9 cellular contexts compared by ENCODE assay signal in genomic region chr5:15598294-15598902, GRCh38.
DNase-seq lines count a peak whose midpoint lies in the region; ATAC-seq and TF ChIP-seq lines count a peak whose summit lies in the region.
"Had no signal": no experiment of that assay in that cellular context is flagged by ENCODE, and none has a peak within 500 bp of the region (broad histone marks: within the 10 kb centered on the region; RNA-seq: fewer than 3 reads in every experiment).

No MANE protein-coding gene starts in this region.

- no peak overlapping the region for H3K4me3 ChIP-seq in AG04449 (ENCODE audit: low read depth, low read length)
- H3K4me3 ChIP-seq in GM12875 (ENCODE audit: low read depth, low read length) = no peak overlapping the region
- H3K4me3 ChIP-seq in fibroblast of villous mesenchyme (ENCODE audit: low read depth, low read length) = no peak overlapping the region

- DNase-seq in AG04449 (ENCODE audit: low read depth, low spot score) (no peak), RKO (ENCODE audit: low spot score) (peak; percentile 14), fibroblast of villous mesenchyme (ENCODE audit: low read depth) (no peak), ureter (ENCODE audit: low spot score) (no peak)
- no peak for DNase-seq in stimulated activated effector memory CD8-positive, alpha-beta T cell treated with anti-CD3 and anti-CD28 coated beads, Interleukin-12 subunit alpha, Interleukin-12 subunit beta, amount 100 ng/mL, for 72 hours (ENCODE audit: low spot score in 2 of 2)
- DNase-seq: naive thymus-derived CD4-positive, alpha-beta T cell had no signal

- TF ChIP-seq CTCF in AG04449 (IDR thresholded peaks at IDR 0.05; ENCODE audit: insufficient read depth, low read length, missing control alignments) (peak; percentile 23), GM12875 (IDR thresholded peaks at IDR 0.05; ENCODE audit: borderline replicate concordance, insufficient read depth, low read depth, low read length) (peak; percentile 59), fibroblast of villous mesenchyme (IDR thresholded peaks at IDR 0.05; ENCODE audit: insufficient read depth, low read depth, low read length) (peak; percentile 66)

- H3K9me3 Mint-ChIP-seq in stimulated activated effector memory CD8-positive, alpha-beta T cell treated with anti-CD3 and anti-CD28 coated beads, Interleukin-12 subunit alpha, Interleukin-12 subunit beta, amount 100 ng/mL, for 72 hours = peaks cover 11% of the 10 kb centered on the region

- H3K4me3 Mint-ChIP-seq in stimulated activated effector memory CD8-positive, alpha-beta T cell treated with anti-CD3 and anti-CD28 coated beads, Interleukin-12 subunit alpha, Interleukin-12 subunit beta, amount 100 ng/mL, for 72 hours = no peak overlapping the region
- H3K4me3 Mint-ChIP-seq: naive thymus-derived CD4-positive, alpha-beta T cell had no signal

- ATAC-seq in stimulated activated effector memory CD8-positive, alpha-beta T cell treated with anti-CD3 and anti-CD28 coated beads, Interleukin-12 subunit alpha, Interleukin-12 subunit beta, amount 100 ng/mL, for 72 hours = no peak
- ATAC-seq in GM19023 (IDR thresholded peaks at IDR 0.05; ENCODE audit: unreplicated experiment) = no peak
- no peak for ATAC-seq in GM21528 (IDR thresholded peaks at IDR 0.05; ENCODE audit: low FRiP score, unreplicated experiment)
- ATAC-seq: naive thymus-derived CD4-positive, alpha-beta T cell had no signal

- POLR2A ChIA-PET in AG04449 (lab: Yijun Ruan, JAX) = no interaction called here

- H3K27ac Mint-ChIP-seq in stimulated activated effector memory CD8-positive, alpha-beta T cell treated with anti-CD3 and anti-CD28 coated beads, Interleukin-12 subunit alpha, Interleukin-12 subunit beta, amount 100 ng/mL, for 72 hours = no peak overlapping the region
- H3K27ac Mint-ChIP-seq: naive thymus-derived CD4-positive, alpha-beta T cell had no signal

- no peaks in the 10 kb centered on the region for H3K36me3 Mint-ChIP-seq in stimulated activated effector memory CD8-positive, alpha-beta T cell treated with anti-CD3 and anti-CD28 coated beads, Interleukin-12 subunit alpha, Interleukin-12 subunit beta, amount 100 ng/mL, for 72 hours
- H3K36me3 Mint-ChIP-seq: naive thymus-derived CD4-positive, alpha-beta T cell had no signal

- H3K4me1 Mint-ChIP-seq in stimulated activated effector memory CD8-positive, alpha-beta T cell treated with anti-CD3 and anti-CD28 coated beads, Interleukin-12 subunit alpha, Interleukin-12 subunit beta, amount 100 ng/mL, for 72 hours = no peaks in the 10 kb centered on the region
- H3K4me1 Mint-ChIP-seq: naive thymus-derived CD4-positive, alpha-beta T cell had no signal

- CTCF ChIA-PET in AG04449 (lab: Yijun Ruan, JAX) = interaction anchor here (0.9 to 1.9 kb wide), 7 partner anchors 8 to 174 kb away, joined by 3 to 8 read pairs (median 4); no protein-coding TSS in a partner anchor
